6 cellular contexts compared by ENCODE assay signal in the genomic region with DNA sequence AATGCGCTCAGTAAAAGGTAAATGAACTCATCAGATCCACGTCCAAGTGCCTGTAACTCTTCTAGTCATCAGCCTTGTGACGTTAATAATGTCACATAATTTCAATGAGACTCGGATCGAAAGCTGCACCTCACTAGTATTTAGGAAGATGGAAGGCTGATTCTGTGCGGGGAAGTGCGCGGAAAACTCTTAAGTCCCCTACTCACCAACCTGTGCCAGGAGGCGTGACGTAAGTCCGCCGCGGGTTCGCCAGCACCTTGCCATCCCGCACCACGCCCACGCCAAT. TPM values are rescaled to one million over a fixed set of nuclear protein-coding genes. Genes with fewer than 3 reads are reported as not detected.
DNase-seq lines count a peak whose midpoint lies in the region; ATAC-seq and TF ChIP-seq lines count a peak whose summit lies in the region.

No MANE protein-coding gene starts in this region.

- H3K36me3 Mint-ChIP-seq in HFFc6 (ENCODE audit: low read depth), result peaks cover 23% of the 10 kb centered on the region

- DNase-seq in fibroblast of villous mesenchyme (ENCODE audit: low read depth) (peak; percentile 85), suprapubic skin (ENCODE audit: low spot score in 2 of 2) (peak in 1 of 2 donors; percentile 91), HFFc6 (no peak)

- H3K4me1 Mint-ChIP-seq in HFFc6 (ENCODE audit: low read depth), result peaks cover 2% of the 10 kb centered on the region

- H3K36me3 ChIP-seq in OCI-LY3 (replicated peaks; ENCODE audit: low read depth, low read length) (peaks cover 58% of the 10 kb centered on the region), suprapubic skin (peaks cover 56% of the 10 kb centered on the region)

- H3K27me3 ChIP-seq in OCI-LY3 (ENCODE audit: low read depth, low read length) (no peaks in the 10 kb centered on the region), suprapubic skin (no peaks in the 10 kb centered on the region)

- H3K4me2 ChIP-seq in OCI-LY3 (ENCODE audit: low read length), result peak overlapping the region; percentile 65

- H4K20me1 ChIP-seq in OCI-LY3 (ENCODE audit: insufficient read depth, low read length), result no peaks in the 10 kb centered on the region

- TF ChIP-seq CTCF in OCI-LY3 (IDR thresholded peaks at IDR 0.05; ENCODE audit: low read depth, low read length), result no peak
- no peak for TF ChIP-seq CTCF in fibroblast of villous mesenchyme (IDR thresholded peaks at IDR 0.05; ENCODE audit: insufficient read depth, low read depth, low read length)
- no peak for TF ChIP-seq CTCF in suprapubic skin (IDR thresholded peaks at IDR 0.05)
- no peak for TF ChIP-seq CTCF in HFFc6 (IDR thresholded peaks at IDR 0.05)

- no peak for TF ChIP-seq POLR2A in suprapubic skin (IDR thresholded peaks at IDR 0.05)

- no peak overlapping the region for H3K27ac Mint-ChIP-seq in HFFc6

- peak overlapping the region; percentile 88 for H3K27ac ChIP-seq in OCI-LY3 (ENCODE audit: low read length)
- peak overlapping the region; percentile 92 for H3K27ac ChIP-seq in suprapubic skin

- TF ChIP-seq EP300 in suprapubic skin (IDR thresholded peaks at IDR 0.05), result no peak

- peak overlapping the region; percentile 94 for H3K9ac ChIP-seq in OCI-LY3 (ENCODE audit: low read length)

- H3K9me3 ChIP-seq in OCI-LY3 (ENCODE audit: insufficient read depth, low read length) (no peaks in the 10 kb centered on the region), suprapubic skin (no peaks in the 10 kb centered on the region)

- H3K9me3 Mint-ChIP-seq in HFFc6, result no peaks in the 10 kb centered on the region

- H3K4me1 ChIP-seq in OCI-LY3 (ENCODE audit: low read length) (peaks cover 26% of the 10 kb centered on the region), suprapubic skin (peaks cover 26% of the 10 kb centered on the region)

- H3K4me3 ChIP-seq in OCI-LY3 (ENCODE audit: low read length) (peak overlapping the region; percentile 93), fibroblast of villous mesenchyme (ENCODE audit: low read depth, low read length) (peak overlapping the region; percentile 92), suprapubic skin (peak overlapping the region; percentile 57)

- no peak overlapping the region for H3K4me3 Mint-ChIP-seq in HFFc6

- ATAC-seq in GM18520 (IDR thresholded peaks at IDR 0.05; ENCODE audit: unreplicated experiment) (peak; percentile 36), HG02981 (IDR thresholded peaks at IDR 0.05; ENCODE audit: unreplicated experiment) (peak; percentile 32)

- 0% methylated on average over 12 of the region's 17 CpGs for WGBS in suprapubic skin

- peaks cover 66% of the 10 kb centered on the region for H3K79me2 ChIP-seq in OCI-LY3 (ENCODE audit: low read length)

- peak overlapping the region; percentile 90 for H2AFZ ChIP-seq in OCI-LY3 (ENCODE audit: low read depth, low read length)

- no peaks in the 10 kb centered on the region for H3K27me3 Mint-ChIP-seq in HFFc6 (ENCODE audit: insufficient read depth)

RNA-seq across cellular contexts. Expression of a gene that starts 0.3 kb away (rescaled TPM):
- total RNA-seq in fibroblast of villous mesenchyme (36.3 and 41.2 TPM in 2 replicates), suprapubic skin (10 to 100 TPM; 40.8 to 91.0 (median 44.8) TPM)
- total RNA-seq in HFFc6 (2021; fragmentation: NEBNext Ultra II Directional; extraction: Animal tissue kit (Norgen Biotek cat#: 25700)), result 10 to 100 TPM; 26.4 to 33.8 (median 30.7) TPM

RNA-seq across cellular contexts. Expression of a gene that starts 0.7 kb away (rescaled TPM):
- 29.0 and 34.1 TPM in 2 replicates for total RNA-seq in fibroblast of villous mesenchyme
- total RNA-seq in suprapubic skin, result 100 to 1,000 TPM; 119 to 133 (median 129) TPM
- total RNA-seq in HFFc6 (2021; fragmentation: NEBNext Ultra II Directional; extraction: Animal tissue kit (Norgen Biotek cat#: 25700)), result 100 to 1,000 TPM; 161 to 189 (median 184) TPM

RNA-seq across cellular contexts. Expression of a gene that starts 6.9 kb away (rescaled TPM):
- total RNA-seq in fibroblast of villous mesenchyme (20.7 and 35.4 TPM in 2 replicates), suprapubic skin (10 to 100 TPM; 23.7 to 36.5 (median 28.9) TPM)
- total RNA-seq in HFFc6 (2021; fragmentation: NEBNext Ultra II Directional; extraction: Animal tissue kit (Norgen Biotek cat#: 25700)), result 10 to 100 TPM; 17.0 to 20.3 (median 19.2) TPM

RNA-seq across cellular contexts. Expression of a gene that starts 14.9 kb away (rescaled TPM):
- total RNA-seq in fibroblast of villous mesenchyme, result 22.2 and 32.4 TPM in 2 replicates
- total RNA-seq in suprapubic skin, result 10 to 100 TPM; 26.9 to 83.4 (median 52.9) TPM
- 10 to 100 TPM; 19.8 to 32.3 (median 25.7) TPM for total RNA-seq in HFFc6 (2021; fragmentation: NEBNext Ultra II Directional; extraction: Animal tissue kit (Norgen Biotek cat#: 25700))

RNA-seq across cellular contexts. Expression of a gene that starts 18.3 kb away (rescaled TPM):
- under 0.01 and 0.43 TPM in 2 replicates for total RNA-seq in fibroblast of villous mesenchyme
- under 1 TPM in 1 of 4 donors, not detected in 3; 0.08 TPM for total RNA-seq in suprapubic skin
- total RNA-seq in HFFc6 (2021; fragmentation: NEBNext Ultra II Directional; extraction: Animal tissue kit (Norgen Biotek cat#: 25700)), result under 1 TPM in 1 of 6 experiments, not detected in 5; 0.05 TPM
